Comparison of ENCODE assay signal across 11 cellular contexts in the genomic region with DNA sequence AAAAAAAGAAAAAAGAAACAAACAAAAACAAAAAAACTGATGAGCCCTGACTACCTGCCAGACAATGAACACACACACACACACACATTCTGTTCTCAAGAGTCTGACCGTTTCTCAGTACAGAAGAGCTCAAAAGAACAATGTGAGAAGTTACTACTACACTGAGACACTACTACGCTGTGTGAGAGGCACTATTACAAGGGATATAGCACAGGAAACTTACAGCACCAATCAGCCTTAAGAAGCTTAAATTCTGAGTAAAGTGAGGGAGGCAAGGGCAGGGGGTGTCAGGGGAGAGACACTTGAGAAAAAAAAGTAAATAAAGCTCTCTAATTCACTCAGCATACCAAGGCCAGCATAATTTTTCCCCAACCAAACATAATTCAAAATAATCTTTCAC.
"Had no signal": no experiment of that assay in that cellular context is flagged by ENCODE, and none has a peak within 500 bp of the region (broad histone marks: within the 10 kb centered on the region; RNA-seq: fewer than 3 reads in every experiment).

No MANE protein-coding gene starts in this region.

- H3K27ac ChIP-seq: coronary artery, gastroesophageal sphincter, transverse colon had no signal

- H3K27ac Mint-ChIP-seq: activated CD4-positive, alpha-beta memory T cell treated with anti-CD3 and anti-CD28 coated beads, Interleukin-2, amount 10 ng/mL, durations not matched to agents 7 days and 5 days had no signal

- H3K9me3 ChIP-seq: gastroesophageal sphincter, transverse colon had no signal

- ATAC-seq: gastroesophageal sphincter, right cardiac atrium, SK-N-SH treated with all-trans-retinoic acid at 6 μM for 48 hours had no signal

- H3K9me3 Mint-ChIP-seq: activated CD4-positive, alpha-beta memory T cell treated with anti-CD3 and anti-CD28 coated beads, Interleukin-2, amount 10 ng/mL, durations not matched to agents 7 days and 5 days had no signal

- DNase-seq: activated CD4-positive, alpha-beta memory T cell treated with anti-CD3 and anti-CD28 coated beads, Interleukin-2, amount 10 ng/mL, durations not matched to agents 7 days and 5 days; activated CD8-positive, alpha-beta memory T cell treated with anti-CD3 and anti-CD28 coated beads, Interleukin-2, amount 50 U/mL, for 48 hours; activated naive CD4-positive, alpha-beta T cell treated with anti-CD3 and anti-CD28 coated beads, Interleukin-2, amount 50 U/mL, for 16 hours; caudate nucleus; effector CD4-positive, alpha-beta T cell; right cardiac atrium; transverse colon had no signal

- H3K27me3 Mint-ChIP-seq: activated CD4-positive, alpha-beta memory T cell treated with anti-CD3 and anti-CD28 coated beads, Interleukin-2, amount 10 ng/mL, durations not matched to agents 7 days and 5 days had no signal

- H3K4me3 Mint-ChIP-seq: activated CD4-positive, alpha-beta memory T cell treated with anti-CD3 and anti-CD28 coated beads, Interleukin-2, amount 10 ng/mL, durations not matched to agents 7 days and 5 days had no signal

- H3K4me3 ChIP-seq: coronary artery, gastroesophageal sphincter, smooth muscle cell, transverse colon had no signal

- H3K27me3 ChIP-seq: gastroesophageal sphincter, transverse colon had no signal

- H3K36me3 ChIP-seq: gastroesophageal sphincter, transverse colon had no signal
